In genomic region chr12:128817115-128818015, GRCh38 we compare ENCODE assay signal across 9 cellular contexts. TPM values are rescaled to one million over a fixed set of nuclear protein-coding genes. Genes with fewer than 3 reads are reported as not detected.
DNase-seq lines count a peak whose midpoint lies in the region; ATAC-seq and TF ChIP-seq lines count a peak whose summit lies in the region.
"Had no signal": no experiment of that assay in that cellular context is flagged by ENCODE, and none has a peak within 500 bp of the region (broad histone marks: within the 10 kb centered on the region; RNA-seq: fewer than 3 reads in every experiment).

No MANE protein-coding gene starts in this region.

- TF ChIP-seq CTCF in adrenal gland (IDR thresholded peaks at IDR 0.05) (no peak), ovary (IDR thresholded peaks at IDR 0.05) (no peak)

- TF ChIP-seq POLR2A in adrenal gland (IDR thresholded peaks at IDR 0.05) (no peak), ovary (IDR thresholded peaks at IDR 0.05) (no peak)

- H3K27ac ChIP-seq in adrenal gland (peak overlapping the region in 4 of 5 donors; percentile 6 to 76 (median 68)), subcutaneous abdominal adipose tissue (ENCODE audit: low read depth, low read length) (peak overlapping the region; percentile 68), ovary (no peak overlapping the region)
- H3K27ac ChIP-seq: KMS-11 had no signal

- H3K27me3 Mint-ChIP-seq in immature natural killer cell (ENCODE audit: low read depth in 3 of 3), result peaks cover 8 to 44% (median 13%) of the 10 kb centered on the region in 3 donors

- no peaks in the 10 kb centered on the region for H3K27me3 ChIP-seq in adrenal gland
- no peaks in the 10 kb centered on the region for H3K27me3 ChIP-seq in subcutaneous abdominal adipose tissue (ENCODE audit: control insufficient read depth in 5 of 5, insufficient read depth in 4 of 5, low read length in 5 of 5)
- no peaks in the 10 kb centered on the region for H3K27me3 ChIP-seq in ovary

- H3K4me3 ChIP-seq in adrenal gland (no peak overlapping the region), subcutaneous abdominal adipose tissue (ENCODE audit: low read depth in 1 of 5, low read length in 5 of 5) (no peak overlapping the region), ovary (no peak overlapping the region)

- DNase-seq in COR-L47 (lab: John Stamatoyannopoulos, UW) (peak; percentile 39), adrenal gland (peak; percentile 59 to 87 (median 77)), immature natural killer cell (peak; percentile 62 to 70 (median 66)), ovary (no peak), dedifferentiated amniotic fluid mesenchymal stem cell (ENCODE audit: extremely low spot score) (no peak)

- H3K4me3 Mint-ChIP-seq in immature natural killer cell, result peak overlapping the region; percentile 67 to 75 (median 73)

- H3K27ac Mint-ChIP-seq in immature natural killer cell, result peak overlapping the region; percentile 92 to 100 (median 96)

- no peaks in the 10 kb centered on the region for H3K36me3 ChIP-seq in adrenal gland (replicated peaks in 1 of 2)
- H3K36me3 ChIP-seq in subcutaneous abdominal adipose tissue (ENCODE audit: control insufficient read depth in 5 of 5, insufficient read depth in 5 of 5, low read length in 5 of 5), result peaks cover 0 to 20% (median 8%) of the 10 kb centered on the region in 5 donors
- H3K36me3 ChIP-seq in ovary, result no peaks in the 10 kb centered on the region

- peak; percentile 33 for ATAC-seq in GM19397 (IDR thresholded peaks at IDR 0.05; ENCODE audit: unreplicated experiment)
- ATAC-seq in HG03442 (IDR thresholded peaks at IDR 0.05; ENCODE audit: unreplicated experiment), result peak; percentile 45

- H3K36me3 Mint-ChIP-seq in immature natural killer cell, result peaks cover 13 to 26% (median 17%) of the 10 kb centered on the region in 3 donors

- 53 to 59% (median 55%) methylated on average over 8 of the region's 8 CpGs for whole genome bisulfite sequencing in adrenal gland, 4 donors
- WGBS in ovary, 3 donors, result 58 to 63% (median 59%) methylated on average over 8 of the region's 8 CpGs

- peaks cover 12 to 37% of the 10 kb centered on the region in 2 donors for H3K4me1 ChIP-seq in adrenal gland (replicated peaks in 1 of 2)
- peaks cover 21 to 68% (median 58%) of the 10 kb centered on the region in 5 donors for H3K4me1 ChIP-seq in subcutaneous abdominal adipose tissue (ENCODE audit: control insufficient read depth in 5 of 5, insufficient read depth in 5 of 5, low read length in 5 of 5)
- peaks cover 9% of the 10 kb centered on the region for H3K4me1 ChIP-seq in ovary (ENCODE audit: insufficient read depth)

- no peaks in the 10 kb centered on the region for H3K9me3 Mint-ChIP-seq in immature natural killer cell

- no peak for TF ChIP-seq EP300 in ovary (IDR thresholded peaks at IDR 0.05)

- H3K4me1 Mint-ChIP-seq in immature natural killer cell, result peaks cover 99 to 100% of the 10 kb centered on the region in 2 donors

- H3K9me3 ChIP-seq in adrenal gland (replicated peaks in 1 of 3) (no peaks in the 10 kb centered on the region), subcutaneous abdominal adipose tissue (ENCODE audit: control insufficient read depth in 5 of 5, low read length in 5 of 5) (no peaks in the 10 kb centered on the region), ovary (no peaks in the 10 kb centered on the region)

- H3K9ac ChIP-seq in subcutaneous abdominal adipose tissue (ENCODE audit: low read length in 5 of 5), result peak overlapping the region; percentile 10 to 68 (median 48)
- H3K9ac ChIP-seq: KMS-11 had no signal

- intact Hi-C loops in adrenal gland (cut with DNase I) (no loop called here), ovary (cut with DNase I) (no loop called here)

RNA-seq across cellular contexts. Expression of gene SLC15A4, which starts 6.4 kb away (rescaled TPM):
- 10 to 100 TPM; 14.8 to 31.5 (median 17.7) TPM for total RNA-seq in adrenal gland
- 10 to 100 TPM in 1 of 3 donors, 1 to 10 TPM in 2; 7.1 to 13.0 (median 8.8) TPM for polyA plus RNA-seq in adrenal gland
- 10 to 100 TPM; 36.3 to 39.2 (median 39.0) TPM for polyA plus RNA-seq in immature natural killer cell
- 10 to 100 TPM; 19.0 to 33.2 (median 24.7) TPM for total RNA-seq in ovary
- 10 to 100 TPM; 18.1 to 22.6 TPM for polyA plus RNA-seq in ovary

RNA-seq across cellular contexts. Expression of gene GLT1D1, which starts 35.9 kb away (rescaled TPM):
- under 1 TPM in 4 of 8 donors, not detected in 4; 0.18 to 0.50 (median 0.27) TPM for total RNA-seq in adrenal gland
- polyA plus RNA-seq in adrenal gland, result under 1 TPM; 0.07 to 0.40 (median 0.38) TPM
- 1 to 10 TPM in 1 of 3 donors, not detected in 2; 2.5 TPM for polyA plus RNA-seq in immature natural killer cell
- total RNA-seq in ovary, result under 1 TPM in 6 of 7 donors, not detected in 1; 0.12 to 0.61 (median 0.28) TPM
- polyA plus RNA-seq in ovary, result under 1 TPM; 0.16 to 0.23 TPM

Comparison
In these comparisons a context has a peak if more than half of its experiments do, and no peak if none do; other contexts are left out.
1. DNase-seq: peak in COR-L47 (single experiment), adrenal gland (7 of 7) and immature natural killer cell (3 of 3); none in ovary (0 of 5) and dedifferentiated amniotic fluid mesenchymal stem cell (single experiment).
2. H3K27ac ChIP-seq: peak in adrenal gland (4 of 5) and subcutaneous abdominal adipose tissue (single experiment); none in ovary (0 of 2).